1 cellular context compared by ENCODE assay signal in genomic region chr1:44643721-44644330, GRCh38.
TF ChIP-seq lines count a peak whose summit lies in the region.

No MANE protein-coding gene starts in this region.

TF ChIP-seq in GM23338, 12 proteins besides CTCF, POLR2A, EP300 and RAD21:
- TF ChIP-seq, protein P1, sequence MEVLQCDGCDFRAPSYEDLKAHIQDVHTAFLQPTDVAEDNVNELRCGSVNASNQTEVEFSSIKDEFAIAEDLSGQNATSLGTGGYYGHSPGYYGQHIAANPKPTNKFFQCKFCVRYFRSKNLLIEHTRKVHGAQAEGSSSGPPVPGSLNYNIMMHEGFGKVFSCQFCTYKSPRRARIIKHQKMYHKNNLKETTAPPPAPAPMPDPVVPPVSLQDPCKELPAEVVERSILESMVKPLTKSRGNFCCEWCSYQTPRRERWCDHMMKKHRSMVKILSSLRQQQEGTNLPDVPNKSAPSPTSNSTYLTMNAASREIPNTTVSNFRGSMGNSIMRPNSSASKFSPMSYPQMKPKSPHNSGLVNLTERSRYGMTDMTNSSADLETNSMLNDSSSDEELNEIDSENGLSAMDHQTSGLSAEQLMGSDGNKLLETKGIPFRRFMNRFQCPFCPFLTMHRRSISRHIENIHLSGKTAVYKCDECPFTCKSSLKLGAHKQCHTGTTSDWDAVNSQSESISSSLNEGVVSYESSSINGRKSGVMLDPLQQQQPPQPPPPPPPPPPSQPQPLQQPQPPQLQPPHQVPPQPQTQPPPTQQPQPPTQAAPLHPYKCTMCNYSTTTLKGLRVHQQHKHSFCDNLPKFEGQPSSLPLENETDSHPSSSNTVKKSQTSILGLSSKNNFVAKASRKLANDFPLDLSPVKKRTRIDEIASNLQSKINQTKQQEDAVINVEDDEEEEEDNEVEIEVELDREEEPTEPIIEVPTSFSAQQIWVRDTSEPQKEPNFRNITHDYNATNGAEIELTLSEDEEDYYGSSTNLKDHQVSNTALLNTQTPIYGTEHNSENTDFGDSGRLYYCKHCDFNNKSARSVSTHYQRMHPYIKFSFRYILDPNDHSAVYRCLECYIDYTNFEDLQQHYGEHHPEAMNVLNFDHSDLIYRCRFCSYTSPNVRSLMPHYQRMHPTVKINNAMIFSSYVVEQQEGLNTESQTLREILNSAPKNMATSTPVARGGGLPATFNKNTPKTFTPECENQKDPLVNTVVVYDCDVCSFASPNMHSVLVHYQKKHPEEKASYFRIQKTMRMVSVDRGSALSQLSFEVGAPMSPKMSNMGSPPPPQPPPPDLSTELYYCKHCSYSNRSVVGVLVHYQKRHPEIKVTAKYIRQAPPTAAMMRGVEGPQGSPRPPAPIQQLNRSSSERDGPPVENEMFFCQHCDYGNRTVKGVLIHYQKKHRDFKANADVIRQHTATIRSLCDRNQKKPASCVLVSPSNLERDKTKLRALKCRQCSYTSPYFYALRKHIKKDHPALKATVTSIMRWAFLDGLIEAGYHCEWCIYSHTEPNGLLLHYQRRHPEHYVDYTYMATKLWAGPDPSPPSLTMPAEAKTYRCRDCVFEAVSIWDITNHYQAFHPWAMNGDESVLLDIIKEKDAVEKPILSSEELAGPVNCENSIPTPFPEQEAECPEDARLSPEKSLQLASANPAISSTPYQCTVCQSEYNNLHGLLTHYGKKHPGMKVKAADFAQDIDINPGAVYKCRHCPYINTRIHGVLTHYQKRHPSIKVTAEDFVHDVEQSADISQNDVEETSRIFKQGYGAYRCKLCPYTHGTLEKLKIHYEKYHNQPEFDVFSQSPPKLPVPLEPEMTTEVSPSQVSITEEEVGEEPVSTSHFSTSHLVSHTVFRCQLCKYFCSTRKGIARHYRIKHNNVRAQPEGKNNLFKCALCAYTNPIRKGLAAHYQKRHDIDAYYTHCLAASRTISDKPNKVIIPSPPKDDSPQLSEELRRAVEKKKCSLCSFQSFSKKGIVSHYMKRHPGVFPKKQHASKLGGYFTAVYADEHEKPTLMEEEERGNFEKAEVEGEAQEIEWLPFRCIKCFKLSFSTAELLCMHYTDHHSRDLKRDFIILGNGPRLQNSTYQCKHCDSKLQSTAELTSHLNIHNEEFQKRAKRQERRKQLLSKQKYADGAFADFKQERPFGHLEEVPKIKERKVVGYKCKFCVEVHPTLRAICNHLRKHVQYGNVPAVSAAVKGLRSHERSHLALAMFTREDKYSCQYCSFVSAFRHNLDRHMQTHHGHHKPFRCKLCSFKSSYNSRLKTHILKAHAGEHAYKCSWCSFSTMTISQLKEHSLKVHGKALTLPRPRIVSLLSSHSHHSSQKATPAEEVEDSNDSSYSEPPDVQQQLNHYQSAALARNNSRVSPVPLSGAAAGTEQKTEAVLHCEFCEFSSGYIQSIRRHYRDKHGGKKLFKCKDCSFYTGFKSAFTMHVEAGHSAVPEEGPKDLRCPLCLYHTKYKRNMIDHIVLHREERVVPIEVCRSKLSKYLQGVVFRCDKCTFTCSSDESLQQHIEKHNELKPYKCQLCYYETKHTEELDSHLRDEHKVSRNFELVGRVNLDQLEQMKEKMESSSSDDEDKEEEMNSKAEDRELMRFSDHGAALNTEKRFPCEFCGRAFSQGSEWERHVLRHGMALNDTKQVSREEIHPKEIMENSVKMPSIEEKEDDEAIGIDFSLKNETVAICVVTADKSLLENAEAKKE (CRISPR knock-in tag; IDR thresholded peaks at IDR 0.05): no peak
- no peak for TF ChIP-seq ZNF114 (CRISPR knock-in tag; IDR thresholded peaks at IDR 0.05)
- no peak for TF ChIP-seq CREB1 (CRISPR knock-in tag; IDR thresholded peaks at IDR 0.05; ENCODE audit: low read depth)
- no peak for TF ChIP-seq POLR2AphosphoS5 (IDR thresholded peaks at IDR 0.05; ENCODE audit: low read depth)
- no peak for TF ChIP-seq JUNB (IDR thresholded peaks at IDR 0.05; ENCODE audit: unreplicated experiment)
- no peak for TF ChIP-seq EZH2phosphoT487 (IDR thresholded peaks at IDR 0.05; ENCODE audit: unreplicated experiment)
- TF ChIP-seq EZH2 (IDR thresholded peaks at IDR 0.05; ENCODE audit: low read depth, unreplicated experiment): no peak
- TF ChIP-seq REST (IDR thresholded peaks at IDR 0.05; ENCODE audit: unreplicated experiment): no peak
- no peak for TF ChIP-seq NANOG (IDR thresholded peaks at IDR 0.05; ENCODE audit: borderline replicate concordance)
- TF ChIP-seq, protein P2, sequence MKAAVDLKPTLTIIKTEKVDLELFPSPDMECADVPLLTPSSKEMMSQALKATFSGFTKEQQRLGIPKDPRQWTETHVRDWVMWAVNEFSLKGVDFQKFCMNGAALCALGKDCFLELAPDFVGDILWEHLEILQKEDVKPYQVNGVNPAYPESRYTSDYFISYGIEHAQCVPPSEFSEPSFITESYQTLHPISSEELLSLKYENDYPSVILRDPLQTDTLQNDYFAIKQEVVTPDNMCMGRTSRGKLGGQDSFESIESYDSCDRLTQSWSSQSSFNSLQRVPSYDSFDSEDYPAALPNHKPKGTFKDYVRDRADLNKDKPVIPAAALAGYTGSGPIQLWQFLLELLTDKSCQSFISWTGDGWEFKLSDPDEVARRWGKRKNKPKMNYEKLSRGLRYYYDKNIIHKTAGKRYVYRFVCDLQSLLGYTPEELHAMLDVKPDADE (IDR thresholded peaks at IDR 0.05): no peak
